1 cellular context compared by ENCODE assay signal in the genomic region with DNA sequence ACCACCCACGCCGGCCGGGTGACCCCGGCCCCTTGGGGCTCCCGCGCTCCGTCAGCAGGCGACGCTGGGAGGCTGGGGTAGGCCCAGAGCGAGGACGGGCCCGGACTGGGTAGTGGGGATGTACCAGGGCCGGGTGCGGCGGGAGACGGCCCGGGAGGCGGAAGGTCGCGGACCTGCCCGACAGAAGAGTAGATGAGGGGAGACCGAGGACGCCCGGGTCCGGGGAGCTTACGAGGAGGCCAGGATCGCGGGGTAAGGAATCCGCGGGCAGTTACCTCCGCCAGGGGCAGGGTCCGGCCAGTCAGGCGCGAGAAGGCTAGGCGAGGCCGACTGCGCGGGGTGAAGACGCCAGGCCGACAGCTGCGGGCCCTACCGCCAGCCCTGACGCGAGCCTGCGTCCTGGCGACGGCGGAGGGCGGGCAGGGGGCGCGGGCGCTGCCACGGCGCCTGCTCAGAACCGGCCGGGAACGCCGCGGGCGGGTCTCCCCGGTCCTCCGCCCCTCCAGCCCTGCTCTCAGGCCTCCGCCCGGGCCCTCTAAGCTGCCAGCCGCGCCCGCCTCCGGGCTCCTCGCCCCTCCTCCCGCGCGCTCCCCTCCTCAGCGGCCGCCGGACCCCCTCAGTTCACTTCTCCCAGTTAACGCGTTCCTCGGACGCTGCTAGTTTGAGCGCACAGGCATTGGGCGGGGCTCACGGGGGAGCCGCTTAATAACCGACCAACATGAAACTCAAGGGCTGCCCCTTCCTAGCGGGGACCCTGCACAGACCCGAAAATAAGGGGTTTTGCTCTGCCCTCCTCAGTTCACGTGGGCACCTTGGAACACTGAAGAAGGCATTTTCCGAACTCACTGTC.
TF ChIP-seq lines count a peak whose summit lies in the region.

CPLANE1 (minus strand) TSS at position 407 of the 850 bp plus-strand sequence. CDS start 1,678 bp downstream, outside the sequence.

TF ChIP-seq in HepG2, 621 proteins besides CTCF, POLR2A, EP300 and RAD21 (continued from another document):
- TF ChIP-seq, protein P1, sequence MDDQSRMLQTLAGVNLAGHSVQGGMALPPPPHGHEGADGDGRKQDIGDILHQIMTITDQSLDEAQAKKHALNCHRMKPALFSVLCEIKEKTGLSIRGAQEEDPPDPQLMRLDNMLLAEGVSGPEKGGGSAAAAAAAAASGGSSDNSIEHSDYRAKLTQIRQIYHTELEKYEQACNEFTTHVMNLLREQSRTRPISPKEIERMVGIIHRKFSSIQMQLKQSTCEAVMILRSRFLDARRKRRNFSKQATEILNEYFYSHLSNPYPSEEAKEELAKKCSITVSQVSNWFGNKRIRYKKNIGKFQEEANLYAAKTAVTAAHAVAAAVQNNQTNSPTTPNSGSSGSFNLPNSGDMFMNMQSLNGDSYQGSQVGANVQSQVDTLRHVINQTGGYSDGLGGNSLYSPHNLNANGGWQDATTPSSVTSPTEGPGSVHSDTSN (CRISPR knock-in tag; IDR thresholded peaks at IDR 0.05; ENCODE audit: borderline replicate concordance), result no peak
- TF ChIP-seq USF2 (IDR thresholded peaks at IDR 0.05; ENCODE audit: low read depth, low read length) (no peak), USF2 (CRISPR knock-in tag; IDR thresholded peaks at IDR 0.05; ENCODE audit: borderline replicate concordance) (no peak; the same call in 1 of the 2 replicates), SSRP1 (CRISPR knock-in tag; IDR thresholded peaks at IDR 0.05) (0 out of 2 replicates have a peak, but pooled peaks have one; percentile 19), ZNF552 (CRISPR knock-in tag; IDR thresholded peaks at IDR 0.05; ENCODE audit: borderline replicate concordance) (no peak), ZXDC (CRISPR knock-in tag; IDR thresholded peaks at IDR 0.05) (0 out of 2 replicates have a peak, but pooled peaks have one; percentile 55), HNF4G (IDR thresholded peaks at IDR 0.05; ENCODE audit: borderline replicate concordance, low read depth, low read length) (no peak), HNF4G (CRISPR knock-in tag; IDR thresholded peaks at IDR 0.05; ENCODE audit: borderline replicate concordance, low read depth) (no peak), ZMYM2 (CRISPR knock-in tag; IDR thresholded peaks at IDR 0.05) (no peak), ATM (IDR thresholded peaks at IDR 0.05; ENCODE audit: borderline replicate concordance) (no peak), PITX1 (CRISPR knock-in tag; IDR thresholded peaks at IDR 0.05) (no peak), POLR2AphosphoS2 (IDR thresholded peaks at IDR 0.05; ENCODE audit: low read depth, low read length) (no peak), DR1 (CRISPR knock-in tag; IDR thresholded peaks at IDR 0.05) (peak; percentile 31; the same call in 1 of the 2 replicates), ELF1 (CRISPR knock-in tag; IDR thresholded peaks at IDR 0.05) (no peak)
- TF ChIP-seq, protein P2, sequence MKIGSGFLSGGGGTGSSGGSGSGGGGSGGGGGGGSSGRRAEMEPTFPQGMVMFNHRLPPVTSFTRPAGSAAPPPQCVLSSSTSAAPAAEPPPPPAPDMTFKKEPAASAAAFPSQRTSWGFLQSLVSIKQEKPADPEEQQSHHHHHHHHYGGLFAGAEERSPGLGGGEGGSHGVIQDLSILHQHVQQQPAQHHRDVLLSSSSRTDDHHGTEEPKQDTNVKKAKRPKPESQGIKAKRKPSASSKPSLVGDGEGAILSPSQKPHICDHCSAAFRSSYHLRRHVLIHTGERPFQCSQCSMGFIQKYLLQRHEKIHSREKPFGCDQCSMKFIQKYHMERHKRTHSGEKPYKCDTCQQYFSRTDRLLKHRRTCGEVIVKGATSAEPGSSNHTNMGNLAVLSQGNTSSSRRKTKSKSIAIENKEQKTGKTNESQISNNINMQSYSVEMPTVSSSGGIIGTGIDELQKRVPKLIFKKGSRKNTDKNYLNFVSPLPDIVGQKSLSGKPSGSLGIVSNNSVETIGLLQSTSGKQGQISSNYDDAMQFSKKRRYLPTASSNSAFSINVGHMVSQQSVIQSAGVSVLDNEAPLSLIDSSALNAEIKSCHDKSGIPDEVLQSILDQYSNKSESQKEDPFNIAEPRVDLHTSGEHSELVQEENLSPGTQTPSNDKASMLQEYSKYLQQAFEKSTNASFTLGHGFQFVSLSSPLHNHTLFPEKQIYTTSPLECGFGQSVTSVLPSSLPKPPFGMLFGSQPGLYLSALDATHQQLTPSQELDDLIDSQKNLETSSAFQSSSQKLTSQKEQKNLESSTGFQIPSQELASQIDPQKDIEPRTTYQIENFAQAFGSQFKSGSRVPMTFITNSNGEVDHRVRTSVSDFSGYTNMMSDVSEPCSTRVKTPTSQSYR (CRISPR knock-in tag; IDR thresholded peaks at IDR 0.05; ENCODE audit: borderline replicate concordance), result no peak
- TF ChIP-seq, protein P3, sequence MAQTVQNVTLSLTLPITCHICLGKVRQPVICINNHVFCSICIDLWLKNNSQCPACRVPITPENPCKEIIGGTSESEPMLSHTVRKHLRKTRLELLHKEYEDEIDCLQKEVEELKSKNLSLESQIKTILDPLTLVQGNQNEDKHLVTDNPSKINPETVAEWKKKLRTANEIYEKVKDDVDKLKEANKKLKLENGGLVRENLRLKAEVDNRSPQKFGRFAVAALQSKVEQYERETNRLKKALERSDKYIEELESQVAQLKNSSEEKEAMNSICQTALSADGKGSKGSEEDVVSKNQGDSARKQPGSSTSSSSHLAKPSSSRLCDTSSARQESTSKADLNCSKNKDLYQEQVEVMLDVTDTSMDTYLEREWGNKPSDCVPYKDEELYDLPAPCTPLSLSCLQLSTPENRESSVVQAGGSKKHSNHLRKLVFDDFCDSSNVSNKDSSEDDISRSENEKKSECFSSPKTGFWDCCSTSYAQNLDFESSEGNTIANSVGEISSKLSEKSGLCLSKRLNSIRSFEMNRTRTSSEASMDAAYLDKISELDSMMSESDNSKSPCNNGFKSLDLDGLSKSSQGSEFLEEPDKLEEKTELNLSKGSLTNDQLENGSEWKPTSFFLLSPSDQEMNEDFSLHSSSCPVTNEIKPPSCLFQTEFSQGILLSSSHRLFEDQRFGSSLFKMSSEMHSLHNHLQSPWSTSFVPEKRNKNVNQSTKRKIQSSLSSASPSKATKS (CRISPR knock-in tag; IDR thresholded peaks at IDR 0.05), result no peak
